In the genomic region with DNA sequence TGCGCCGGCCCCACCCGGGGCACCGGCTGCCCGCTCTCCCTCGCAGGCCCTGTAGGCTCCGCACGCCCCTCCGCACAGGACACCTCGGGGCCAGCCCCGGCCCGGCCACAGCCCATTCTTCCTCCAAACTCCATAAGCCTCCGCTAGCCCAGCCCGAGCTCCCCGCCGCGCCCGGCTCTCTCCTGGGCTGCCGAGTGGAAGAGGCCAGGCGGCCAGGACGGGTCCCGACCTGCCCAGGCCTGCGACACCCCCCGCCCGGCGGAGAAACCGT, we compare ENCODE assay signal across 8 cellular contexts. TPM values are rescaled to one million over a fixed set of nuclear protein-coding genes. Genes with fewer than 3 reads are reported as not detected.
DNase-seq lines count a peak whose midpoint lies in the region; ATAC-seq and TF ChIP-seq lines count a peak whose summit lies in the region.

No MANE protein-coding gene starts in this region.

- peak overlapping the region; percentile 84 for H3K4me3 ChIP-seq in BJ (ENCODE audit: low read depth, low read length)

- DNase-seq in BJ (ENCODE audit: low read depth): no peak
- peak; percentile 65 for DNase-seq in SK-N-DZ (ENCODE audit: low spot score)
- DNase-seq in caudate nucleus (lab: John Stamatoyannopoulos, UW): peak in 19 of 61 donors; percentile 15 to 70 (median 56)
- DNase-seq in left kidney (ENCODE audit: low read depth, low spot score): peak; percentile 82
- DNase-seq in stimulated activated CD8-positive, alpha-beta memory T cell treated with anti-CD3 and anti-CD28 coated beads, Interleukin-4, amount 100 ng/mL, for 48 hours: peak; percentile 61
- no peak for DNase-seq in midbrain (lab: John Stamatoyannopoulos, UW)

- no peaks in the 10 kb centered on the region for H3K36me3 ChIP-seq in BJ (ENCODE audit: control insufficient read depth, insufficient read depth, low read length)

- POLR2A ChIA-PET in BJ (lab: Charles Lee): no interaction called here

- no peaks in the 10 kb centered on the region for H3K27me3 ChIP-seq in BJ (ENCODE audit: control insufficient read depth, insufficient read depth, low read length)

- no peak for TF ChIP-seq CTCF in BJ (IDR thresholded peaks at IDR 0.05; ENCODE audit: insufficient read depth, low read depth, low read length)

- ATAC-seq in GM19025 (IDR thresholded peaks at IDR 0.05; ENCODE audit: low read depth, unreplicated experiment): peak; percentile 38
- ATAC-seq in HG03159 (IDR thresholded peaks at IDR 0.05; ENCODE audit: unreplicated experiment): peak; percentile 24

- CTCF ChIA-PET in BJ (lab: Yijun Ruan, JAX): interaction anchor here (1.3 to 2.2 kb wide), 2 partner anchors 137 to 149 kb away, joined by 4 to 5 read pairs; no protein-coding TSS in a partner anchor

- H3K27ac ChIP-seq in caudate nucleus (ENCODE audit: low read depth, low read length): peak overlapping the region; percentile 84

RNA-seq across cellular contexts. Expression of a gene that starts 0.4 kb away (rescaled TPM):
- polyA plus RNA-seq in BJ (2011; rRNA removed): 102 and 109 TPM in 2 replicates
- polyA minus RNA-seq in BJ (2011; rRNA and poly(A)+ RNA removed): 212 and 230 TPM in 2 replicates
- polyA plus RNA-seq in SK-N-DZ (2014; cell fraction: cytosol; rRNA removed): 23.3 and 30.5 TPM in 2 replicates
- 41.3 and 76.5 TPM in 2 replicates for polyA plus RNA-seq in SK-N-DZ (2014; cell fraction: nucleus; rRNA removed)

RNA-seq across cellular contexts. Expression of a gene that starts 2.1 kb away (rescaled TPM):
- 15.7 and 23.1 TPM in 2 replicates for polyA plus RNA-seq in BJ (2011; rRNA removed)
- 14.0 and 15.7 TPM in 2 replicates for polyA minus RNA-seq in BJ (2011; rRNA and poly(A)+ RNA removed)
- 36.0 and 63.7 TPM in 2 replicates for polyA plus RNA-seq in SK-N-DZ (2014; cell fraction: cytosol; rRNA removed)
- 88.7 and 98.9 TPM in 2 replicates for polyA plus RNA-seq in SK-N-DZ (2014; cell fraction: nucleus; rRNA removed)

Comparison
In these comparisons a context has a peak if more than half of its experiments do, and no peak if none do; other contexts are left out.
1. DNase-seq: peak in SK-N-DZ (single experiment), left kidney (single experiment) and stimulated activated CD8-positive, alpha-beta memory T cell treated with anti-CD3 and anti-CD28 coated beads, Interleukin-4, amount 100 ng/mL, for 48 hours (single experiment); none in BJ (single experiment) and midbrain (single experiment).